9 cellular contexts compared by ENCODE assay signal in genomic region chr1:198756470-198756869, GRCh38.
DNase-seq lines count a peak whose midpoint lies in the region; ATAC-seq, FAIRE-seq and TF ChIP-seq lines count a peak whose summit lies in the region.
"Had no signal": no experiment of that assay in that cellular context is flagged by ENCODE, and none has a peak within 500 bp of the region (broad histone marks: within the 10 kb centered on the region; RNA-seq: fewer than 3 reads in every experiment).

No MANE protein-coding gene starts in this region.

- no peak overlapping the region for H3K4me3 Mint-ChIP-seq in activated T-helper 17 cell treated with anti-CD3 and anti-CD28 coated beads, Interleukin-2, amount 50 U/mL, for 72 hours

- H3K9me3 Mint-ChIP-seq in activated T-helper 17 cell treated with anti-CD3 and anti-CD28 coated beads, Interleukin-2, amount 50 U/mL, for 72 hours, result no peaks in the 10 kb centered on the region

- DNase-seq in D721Med (ENCODE audit: insufficient read length, low spot score), result no peak
- DNase-seq in Karpas-422, result no peak
- peak; percentile 61 for DNase-seq in adipocyte (ENCODE audit: low read depth)
- DNase-seq in lung microvascular endothelial cell (ENCODE audit: low read depth in 2 of 2), result peak; percentile 28 to 37
- no peak for DNase-seq in activated CD4-positive, alpha-beta T cell treated with anti-CD3 and anti-CD28 coated beads for 1 hour
- DNase-seq in activated T-cell treated with anti-CD3 and anti-CD28 coated beads for 4 hours, result no peak
- no peak for DNase-seq in omental fat pad (ENCODE audit: low spot score)
- DNase-seq: posterior cingulate gyrus had no signal

- no peaks in the 10 kb centered on the region for H3K79me2 ChIP-seq in Karpas-422 (ENCODE audit: low read length)

- H4K20me1 ChIP-seq in Karpas-422 (ENCODE audit: insufficient read depth, low read depth, low read length), result no peaks in the 10 kb centered on the region

- H3K4me2 ChIP-seq in Karpas-422 (ENCODE audit: low read depth, low read length, poor library complexity, severe bottlenecking), result no peak overlapping the region

- H2AFZ ChIP-seq in Karpas-422 (ENCODE audit: low read length), result no peak overlapping the region

- TF ChIP-seq CTCF in D721Med (IDR thresholded peaks at IDR 0.05; ENCODE audit: insufficient read depth, missing control alignments) (peak; percentile 47), omental fat pad (IDR thresholded peaks at IDR 0.05) (no peak)

- FAIRE-seq in D721Med (lab: Jason Lieb, UNC), result peak; percentile 67

- ATAC-seq in activated T-helper 17 cell treated with anti-CD3 and anti-CD28 coated beads, Interleukin-2, amount 50 U/mL, for 72 hours (replicated peaks), result no peak
- ATAC-seq in omental fat pad (ENCODE audit: low FRiP score), result no peak

- H3K27ac Mint-ChIP-seq in activated T-helper 17 cell treated with anti-CD3 and anti-CD28 coated beads, Interleukin-2, amount 50 U/mL, for 72 hours, result no peak overlapping the region

- H3K36me3 ChIP-seq in Karpas-422 (ENCODE audit: insufficient read depth, low read length) (peaks cover 51% of the 10 kb centered on the region), adipocyte (ENCODE audit: control insufficient read depth, insufficient read depth, low read length, severe bottlenecking) (no peaks in the 10 kb centered on the region)

- H3K4me1 ChIP-seq in Karpas-422 (ENCODE audit: low read length), result peaks cover 26% of the 10 kb centered on the region
- H3K4me1 ChIP-seq in adipocyte (ENCODE audit: control insufficient read depth, insufficient read depth, low read length), result no peaks in the 10 kb centered on the region

- no peaks in the 10 kb centered on the region for H3K9me3 ChIP-seq in Karpas-422 (ENCODE audit: low read length)
- H3K9me3 ChIP-seq in adipocyte (ENCODE audit: control insufficient read depth, low read length), result no peaks in the 10 kb centered on the region

- H3K9me2 ChIP-seq in Karpas-422 (replicated peaks; ENCODE audit: insufficient read depth, low read length), result no peaks in the 10 kb centered on the region

- H3K4me3 ChIP-seq in Karpas-422 (ENCODE audit: low read length), result no peak overlapping the region
- no peak overlapping the region for H3K4me3 ChIP-seq in adipocyte (ENCODE audit: low read length)

- H3K27ac ChIP-seq in Karpas-422 (ENCODE audit: low read length), result peak overlapping the region; percentile 44

- H3K4me1 Mint-ChIP-seq in activated T-helper 17 cell treated with anti-CD3 and anti-CD28 coated beads, Interleukin-2, amount 50 U/mL, for 72 hours, result peaks cover 6% of the 10 kb centered on the region

- no peaks in the 10 kb centered on the region for H3K27me3 ChIP-seq in Karpas-422 (ENCODE audit: low read length)
- no peaks in the 10 kb centered on the region for H3K27me3 ChIP-seq in adipocyte (replicated peaks; ENCODE audit: control insufficient read depth, insufficient read depth, low read length)

- H3K27me3 Mint-ChIP-seq in activated T-helper 17 cell treated with anti-CD3 and anti-CD28 coated beads, Interleukin-2, amount 50 U/mL, for 72 hours, result no peaks in the 10 kb centered on the region

- H3K36me3 Mint-ChIP-seq in activated T-helper 17 cell treated with anti-CD3 and anti-CD28 coated beads, Interleukin-2, amount 50 U/mL, for 72 hours (ENCODE audit: low read depth), result peaks cover 58% of the 10 kb centered on the region

- no peak overlapping the region for H3K9ac ChIP-seq in Karpas-422 (ENCODE audit: low read length)
- H3K9ac ChIP-seq in adipocyte (ENCODE audit: low read length), result no peak overlapping the region

Comparison
In these comparisons a context has a peak if more than half of its experiments do, and no peak if none do; other contexts are left out.
1. DNase-seq: peak in adipocyte (single experiment) and lung microvascular endothelial cell (2 of 2); none in D721Med (single experiment), Karpas-422 (single experiment), activated CD4-positive, alpha-beta T cell treated with anti-CD3 and anti-CD28 coated beads for 1 hour (single experiment), activated T-cell treated with anti-CD3 and anti-CD28 coated beads for 4 hours (single experiment) and omental fat pad (single experiment).